ENCODE assay signal across 1 cellular context in the genomic region with DNA sequence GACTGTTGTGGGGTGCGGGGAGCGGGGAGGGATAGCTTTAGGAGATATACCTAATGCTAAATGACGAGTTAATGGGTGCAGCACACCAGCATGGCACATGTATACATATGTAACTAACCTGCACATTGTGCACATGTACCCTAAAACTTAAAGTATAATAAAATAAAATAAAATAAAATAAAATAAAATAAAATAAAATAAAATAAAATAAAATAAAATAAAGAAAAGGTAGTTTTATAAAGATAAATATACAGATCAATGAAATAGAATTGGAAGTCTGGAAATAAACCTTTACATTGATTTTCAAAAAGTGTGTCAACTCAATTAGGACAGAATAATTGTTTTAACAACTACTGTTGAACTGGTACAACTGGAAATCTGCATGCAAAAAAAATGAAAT. TPM values are rescaled to one million over a fixed set of nuclear protein-coding genes. Genes with fewer than 3 reads are reported as not detected.
"Had no signal": no experiment of that assay in that cellular context is flagged by ENCODE, and none has a peak within 500 bp of the region (broad histone marks: within the 10 kb centered on the region; RNA-seq: fewer than 3 reads in every experiment).

No MANE protein-coding gene starts in this region.

RNA-seq across cellular contexts. Expression of a gene that starts 8.6 kb away (rescaled TPM):
- total RNA-seq: cardiac muscle cell had no signal
